20 cellular contexts compared by ENCODE assay signal in genomic region chr14:64835431-64835830, GRCh38. TPM values are rescaled to one million over a fixed set of nuclear protein-coding genes. Genes with fewer than 3 reads are reported as not detected.
A peak's percentile ranks its signal among the peaks of the same experiment; 100 is the strongest.
DNase-seq lines count a peak whose midpoint lies in the region; ATAC-seq and TF ChIP-seq lines count a peak whose summit lies in the region.
"Had no signal": no experiment of that assay in that cellular context is flagged by ENCODE, and none has a peak within 500 bp of the region (broad histone marks: within the 10 kb centered on the region; RNA-seq: fewer than 3 reads in every experiment).

No MANE protein-coding gene starts in this region.

- no peak overlapping the region for H3K4me3 ChIP-seq in psoas muscle
- H3K4me3 ChIP-seq: A549, BLaER1 had no signal

- H3K36me3 ChIP-seq in psoas muscle (ENCODE audit: insufficient read depth in 1 of 2, low read depth in 1 of 2): no peaks in the 10 kb centered on the region
- H3K36me3 ChIP-seq: BLaER1 had no signal

- H3K4me1 ChIP-seq in psoas muscle: peaks cover 73% of the 10 kb centered on the region
- H3K4me1 ChIP-seq: A549 had no signal

- H3K27ac ChIP-seq in psoas muscle: peak overlapping the region; percentile 96
- H3K27ac ChIP-seq: 22Rv1, A549, BLaER1 had no signal

- no peak for DNase-seq in Right ventricle myocardium superior
- no peak for DNase-seq in left cardiac atrium
- DNase-seq in cerebellar cortex (ENCODE audit: low spot score): peak; percentile 59
- DNase-seq in psoas muscle: no peak
- DNase-seq in iPS-NIHi7 (ENCODE audit: extremely low spot score): no peak
- no peak for DNase-seq in GM19240 (ENCODE audit: insufficient read length, low spot score)
- DNase-seq: AML-193; CD4-positive, alpha-beta memory T cell; DMS153; DMS79; GF-D8; H7; KBM-7 had no signal

- intact Hi-C loops in Right ventricle myocardium superior (cut with DNase I): no loop called here
- intact Hi-C loops in left cardiac atrium (cut with DNase I): no loop called here
- intact Hi-C loops in psoas muscle (cut with DNase I): no loop called here

- 76 to 84% (median 77%) methylated on average over 5 of the region's 5 CpGs for WGBS in psoas muscle, 3 donors

- H3K9me3 ChIP-seq in psoas muscle: no peaks in the 10 kb centered on the region
- H3K9me3 ChIP-seq: A549, BLaER1 had no signal

- ATAC-seq in Right ventricle myocardium superior (ENCODE audit: poor library complexity): peak; percentile 18
- no peak for ATAC-seq in left cardiac atrium
- ATAC-seq in psoas muscle: peak in 3 of 4 donors; percentile 22 to 47 (median 41)
- ATAC-seq in GM18868 (IDR thresholded peaks at IDR 0.05; ENCODE audit: unreplicated experiment): no peak
- ATAC-seq: A549, HCT116, HepG2 had no signal

- no peak for TF ChIP-seq CTCF in psoas muscle (IDR thresholded peaks at IDR 0.05)

- H3K27me3 ChIP-seq in psoas muscle (ENCODE audit: insufficient read depth in 3 of 3, low read length in 2 of 3): no peaks in the 10 kb centered on the region
- H3K27me3 ChIP-seq: BLaER1 had no signal

RNA-seq across cellular contexts. Expression of gene SPTB, which starts 44.3 kb away (rescaled TPM):
- total RNA-seq in Right ventricle myocardium superior (70.8 TPM), left cardiac atrium (10 to 100 TPM; 58.2 to 63.6 TPM), psoas muscle (100 to 1,000 TPM; 374 to 540 (median 492) TPM)
- polyA plus RNA-seq in psoas muscle: 100 to 1,000 TPM in 2 of 3 donors, 10 to 100 TPM in 1; 43.4 to 213 (median 153) TPM
- polyA plus RNA-seq: CD14-positive monocyte had no signal

Comparison
In these comparisons a context has a peak if more than half of its experiments do, and no peak if none do; other contexts are left out.
1. ATAC-seq: peak in Right ventricle myocardium superior (single experiment) and psoas muscle (3 of 4); none in left cardiac atrium (0 of 2) and GM18868 (single experiment).